In the genomic region with DNA sequence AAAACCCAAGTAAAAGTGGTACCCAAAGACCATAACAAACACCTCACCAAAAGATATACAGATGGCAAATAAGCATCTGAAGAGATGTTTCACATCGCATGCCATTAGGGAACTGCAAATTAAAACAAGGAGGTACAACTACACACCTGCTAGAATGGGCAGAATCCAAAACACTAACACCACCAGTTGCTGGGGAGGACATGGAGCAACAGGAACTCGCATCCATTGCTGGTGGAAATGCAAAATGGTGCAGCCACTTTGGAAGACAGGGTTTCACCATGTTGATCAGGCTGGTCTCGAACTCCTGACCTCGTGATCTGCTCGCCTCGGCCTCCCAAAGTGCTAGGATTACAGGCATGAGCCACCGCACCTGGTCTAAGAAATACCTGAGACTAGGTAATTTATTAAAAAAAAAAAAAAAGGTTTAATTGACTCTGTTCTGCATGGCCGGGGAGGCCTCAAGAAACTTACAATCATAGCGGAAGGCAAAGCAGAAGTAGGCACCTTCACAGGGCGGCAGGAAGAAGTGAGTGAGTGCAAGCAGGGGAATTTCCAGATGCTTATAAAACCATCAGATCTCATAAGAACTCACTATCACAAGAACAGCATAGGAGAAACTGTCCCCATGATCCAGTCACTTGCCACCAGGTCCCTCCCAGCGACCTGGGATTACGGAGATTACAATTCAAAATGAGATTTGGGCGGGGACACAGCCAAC, we compare ENCODE assay signal across 18 cellular contexts. TPM values are rescaled to one million over a fixed set of nuclear protein-coding genes. Genes with fewer than 3 reads are reported as not detected.
"Had no signal": no experiment of that assay in that cellular context is flagged by ENCODE, and none has a peak within 500 bp of the region (broad histone marks: within the 10 kb centered on the region; RNA-seq: fewer than 3 reads in every experiment).

No MANE protein-coding gene starts in this region.

- H3K27me3 ChIP-seq: breast epithelium, SJSA1, tibial nerve had no signal

- H3K27ac Mint-ChIP-seq: T-cell had no signal

- FAIRE-seq: endometrium, small intestine had no signal

- H3K9me3 ChIP-seq: breast epithelium, mucosa of descending colon, SJSA1, tibial nerve had no signal

- DNase-seq: activated CD4-positive, alpha-beta T cell treated with anti-CD3 and anti-CD28 coated beads, Interleukin-2, amount 50 U/mL, for 1 hour; activated CD4-positive, CD25-positive, alpha-beta regulatory T cell; activated gamma-delta T cell treated with Interleukin-2 at 50 U/mL for 16 hours; aorta; left cardiac atrium; small intestine had no signal

- H3K4me3 ChIP-seq: breast epithelium, mucosa of descending colon, SJSA1, tibial nerve had no signal

- H3K27ac ChIP-seq: breast epithelium, SJSA1 had no signal

- H3K27me3 Mint-ChIP-seq: T-cell had no signal

- ATAC-seq: esophagus mucosa, left cardiac atrium, mucosa of descending colon, T-cell had no signal

- H3K9me3 Mint-ChIP-seq: T-cell had no signal

- H3K36me3 ChIP-seq: breast epithelium had no signal

RNA-seq across cellular contexts. Expression of a gene that starts 30.2 kb away (rescaled TPM):
- total RNA-seq: aorta, breast epithelium, chondrocyte, esophagus mucosa, glomerular endothelial cell, left cardiac atrium, lung microvascular endothelial cell, mucosa of descending colon, SJSA1, subcutaneous adipose tissue, T-cell, tibial nerve had no signal
- polyA plus RNA-seq: aorta, neural cell, small intestine had no signal
